Comparison of ENCODE assay signal across 1 cellular context in genomic region chr17:79211061-79211770, GRCh38.
TF ChIP-seq lines count a peak whose summit lies in the region.

No MANE protein-coding gene starts in this region.

TF ChIP-seq in H1, 55 proteins besides CTCF, POLR2A, EP300 and RAD21:
- TF ChIP-seq TEAD4 (IDR thresholded peaks at IDR 0.05; ENCODE audit: low read depth, low read length) (no peak), SP1 (IDR thresholded peaks at IDR 0.05; ENCODE audit: low read depth, low read length) (no peak), SRF (IDR thresholded peaks at IDR 0.05; ENCODE audit: low read depth, low read length) (no peak), GABPA (IDR thresholded peaks at IDR 0.05; ENCODE audit: borderline replicate concordance, insufficient read depth, low read length) (no peak), TBP (IDR thresholded peaks at IDR 0.05; ENCODE audit: low read depth, low read length) (no peak), ASH2L (IDR thresholded peaks at IDR 0.05; ENCODE audit: low read length) (no peak), KDM1A (IDR thresholded peaks at IDR 0.05; ENCODE audit: borderline replicate concordance, low read length) (no peak), SIX5 (IDR thresholded peaks at IDR 0.05; ENCODE audit: low read depth, low read length) (no peak), ATF2 (IDR thresholded peaks at IDR 0.05; ENCODE audit: low read length) (no peak), YY1 (IDR thresholded peaks at IDR 0.05; ENCODE audit: low read depth, low read length) (no peak), SIN3A (conservative IDR thresholded peaks at IDR 0.05 in 1 of 2, IDR thresholded peaks at IDR 0.05 in 1 of 2; ENCODE audit: low read depth in 1 of 2, low read length in 2 of 2) (no peak), EGR1 (IDR thresholded peaks at IDR 0.05; ENCODE audit: borderline replicate concordance, low read depth, low read length) (no peak), CHD1 (IDR thresholded peaks at IDR 0.05; ENCODE audit: low read depth, low read length) (no peak), E2F6 (IDR thresholded peaks at IDR 0.05) (no peak), MAFK (IDR thresholded peaks at IDR 0.05; ENCODE audit: low read depth, low read length) (no peak)
